In genomic region chr1:19044471-19044870, GRCh38 we compare ENCODE assay signal across 28 cellular contexts.
"Had no signal": no experiment of that assay in that cellular context is flagged by ENCODE, and none has a peak within 500 bp of the region (broad histone marks: within the 10 kb centered on the region; RNA-seq: fewer than 3 reads in every experiment).

No MANE protein-coding gene starts in this region.

- ATAC-seq: activated CD8-positive, alpha-beta T cell treated with anti-CD3 and anti-CD28 coated beads, Interleukin-2, amount 10 ng/mL, durations not matched to agents 7 days and 5 days; sciatic nerve had no signal

- H3K4me3 ChIP-seq: esophagus muscularis mucosa, hepatocyte, left ventricle myocardium inferior, smooth muscle cell, thoracic aorta, upper lobe of left lung had no signal

- H3K9me3 ChIP-seq: esophagus muscularis mucosa, left ventricle myocardium inferior, thoracic aorta, upper lobe of left lung had no signal

- H3K36me3 ChIP-seq: brain microvascular endothelial cell, esophagus muscularis mucosa, left ventricle myocardium inferior, thoracic aorta, upper lobe of left lung, WERI-Rb-1 had no signal

- DNase-seq: activated CD4-positive, alpha-beta T cell treated with anti-CD3 and anti-CD28 coated beads, Interleukin-2, amount 50 U/mL, for 1 hour; activated CD4-positive, CD25-positive, alpha-beta regulatory T cell treated with anti-CD3 and anti-CD28 coated beads, Interleukin-2, amount 50 U/mL, for 72 hours; activated CD8-positive, alpha-beta T cell treated with anti-CD3 and anti-CD28 coated beads, Interleukin-2, amount 10 ng/mL, durations not matched to agents 7 days and 5 days; activated naive CD4-positive, alpha-beta T cell treated with anti-CD3 and anti-CD28 coated beads, Interleukin-2, amount 50 U/mL, for 16 hours; brain microvascular endothelial cell; central memory CD4-positive, alpha-beta T cell; glutamatergic neuron; kidney glomerular epithelial cell; left ventricle myocardium inferior; mammary epithelial cell; nephron progenitor cell; stimulated activated CD4-positive, alpha-beta T cell treated with anti-CD3 and anti-CD28 coated beads, Interleukin-4, amount 100 ng/mL, for 1 hour; stimulated activated naive CD4-positive, alpha-beta T cell; T-helper 1 cell; upper lobe of left lung; WERI-Rb-1 had no signal

- H3K9me3 Mint-ChIP-seq: activated T-helper 2 cell treated with anti-CD3 and anti-CD28 coated beads, Interferon-gamma antibody, Interleukin-2, Interleukin-4, amounts not matched to agents 10 μg/mL and 5 μg/mL and 100 μg/mL, durations not matched to agents 14 hours and 24 hours and 36 hours; effector memory CD8-positive, alpha-beta T cell; immature natural killer cell; nephron progenitor cell had no signal

- H3K4me3 Mint-ChIP-seq: activated CD8-positive, alpha-beta T cell treated with anti-CD3 and anti-CD28 coated beads, Interleukin-2, amount 10 ng/mL, durations not matched to agents 7 days and 5 days; nephron progenitor cell had no signal

- H3K27ac ChIP-seq: esophagus muscularis mucosa, hepatocyte, left ventricle myocardium inferior, parathyroid adenoma, thoracic aorta, WERI-Rb-1 had no signal

- FAIRE-seq: colon, frontal cortex, TTC549 had no signal

- H3K36me3 Mint-ChIP-seq: immature natural killer cell had no signal

- H3K27ac Mint-ChIP-seq: activated CD8-positive, alpha-beta T cell treated with anti-CD3 and anti-CD28 coated beads, Interleukin-2, amount 10 ng/mL, durations not matched to agents 7 days and 5 days; activated T-helper 2 cell treated with anti-CD3 and anti-CD28 coated beads, Interferon-gamma antibody, Interleukin-2, Interleukin-4, amounts not matched to agents 10 μg/mL and 5 μg/mL and 100 μg/mL, durations not matched to agents 14 hours and 24 hours and 36 hours; immature natural killer cell; nephron progenitor cell had no signal

- H3K9ac ChIP-seq: parathyroid adenoma had no signal

- H3K4me1 ChIP-seq: esophagus muscularis mucosa, left ventricle myocardium inferior, parathyroid adenoma had no signal
